ENCODE assay signal across 8 cellular contexts in the genomic region with DNA sequence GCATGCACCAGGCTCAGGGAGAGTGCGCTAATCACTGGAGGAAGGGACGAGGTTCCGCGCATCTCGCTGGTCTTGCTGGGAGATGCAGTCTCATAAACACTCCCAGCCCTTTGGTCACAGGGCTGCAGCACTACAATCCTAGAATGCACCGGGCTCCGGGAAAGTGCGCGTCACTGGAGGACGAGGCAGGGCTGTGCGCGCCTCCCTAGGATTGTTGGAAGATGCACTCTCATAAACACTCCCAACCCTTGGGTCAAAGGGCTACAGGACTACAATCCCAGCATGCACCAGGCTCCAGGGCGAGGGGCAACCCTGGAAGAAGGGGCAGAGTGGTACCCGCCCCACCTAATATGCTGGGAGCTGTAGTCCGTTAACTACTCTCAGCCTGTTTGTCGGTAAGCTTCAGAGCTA. TPM values are rescaled to one million over a fixed set of nuclear protein-coding genes. Genes with fewer than 3 reads are reported as not detected.
DNase-seq lines count a peak whose midpoint lies in the region; ATAC-seq, FAIRE-seq and TF ChIP-seq lines count a peak whose summit lies in the region.
"Not testable (repeated sequence)": the region's sequence is repeated elsewhere in the genome, so short reads cannot be mapped to it uniquely, and the experiment has no call there.

No MANE protein-coding gene starts in this region.

- H3K27ac ChIP-seq in Peyer's patch: peak overlapping the region; percentile 38 to 64 (median 46)
- H3K27ac ChIP-seq in aorta (ENCODE audit: low read depth in 1 of 2, low read length in 2 of 2): not testable (repeated sequence)

- not testable (repeated sequence) for ATAC-seq in natural killer cell; aorta (ENCODE audit: low FRiP score)

- H3K27me3 ChIP-seq in Peyer's patch; iPS-15b (ENCODE audit: control insufficient read depth, insufficient read depth, low read length); aorta (ENCODE audit: control insufficient read depth in 1 of 2, insufficient read depth in 2 of 2, low read length in 1 of 2): not testable (repeated sequence)

- H3K4me3 ChIP-seq in Peyer's patch: peak overlapping the region; percentile 39 to 53 (median 50)
- peak overlapping the region; percentile 72 for H3K4me3 ChIP-seq in iPS-15b (ENCODE audit: low read depth, low read length)
- H3K4me3 ChIP-seq in aorta (ENCODE audit: low read length in 2 of 2): peak overlapping the region in 1 of 2 donors; percentile 49

- not testable (repeated sequence) for H3K9me3 Mint-ChIP-seq in activated naive CD8-positive, alpha-beta T cell (ENCODE audit: low read depth); natural killer cell

- not testable (repeated sequence) for H3K9ac ChIP-seq in iPS-15b (ENCODE audit: low read depth, low read length)

- not testable (repeated sequence) for H3K27ac Mint-ChIP-seq in activated naive CD8-positive, alpha-beta T cell
- H3K27ac Mint-ChIP-seq in natural killer cell: peak overlapping the region; percentile 36 to 86

- peaks cover 24% of the 10 kb centered on the region for H3K4me1 Mint-ChIP-seq in activated naive CD8-positive, alpha-beta T cell (ENCODE audit: low read depth)
- H3K4me1 Mint-ChIP-seq in natural killer cell: peaks cover 23 to 30% of the 10 kb centered on the region in 2 donors

- FAIRE-seq in endometrium (lab: Jason Lieb, UNC): peak; percentile 4

- H3K36me3 Mint-ChIP-seq in activated naive CD8-positive, alpha-beta T cell; natural killer cell: not testable (repeated sequence)

- H3K36me3 ChIP-seq in Peyer's patch; iPS-15b (ENCODE audit: control insufficient read depth, insufficient read depth, low read length); aorta (ENCODE audit: control insufficient read depth in 1 of 2, insufficient read depth in 2 of 2, low read length in 1 of 2): not testable (repeated sequence)

- 2 to 4% methylated on average over 16 of the region's 16 CpGs for WGBS in aorta, 2 donors

- intact Hi-C loops in natural killer cell (cut with micrococcal nuclease): loop anchor here (5.0 kb wide), 1 partner anchor 449 kb away; no protein-coding TSS in a partner anchor
- intact Hi-C loops in aorta (cut with DNase I): loop anchor here in 1 of 2 donors (10.0 kb wide), 1 partner anchor 206 kb away; no protein-coding TSS in a partner anchor

- not testable (repeated sequence) for TF ChIP-seq POLR2A in Peyer's patch (IDR thresholded peaks at IDR 0.05)

- peak; percentile 53 for DNase-seq in GM04503 (ENCODE audit: low read depth)
- DNase-seq in Peyer's patch: peak; percentile 45 to 84 (median 75)
- DNase-seq in natural killer cell: not testable (repeated sequence)
- peak; percentile 18 for DNase-seq in stimulated activated CD4-positive, alpha-beta T cell treated with anti-CD3 and anti-CD28 coated beads, Interleukin-12 subunit alpha, Interleukin-12 subunit beta, amount 100 ng/mL, for 4 hours
- peak; percentile 90 to 93 for DNase-seq in aorta

- H3K4me3 Mint-ChIP-seq in activated naive CD8-positive, alpha-beta T cell: peak overlapping the region; percentile 86
- H3K4me3 Mint-ChIP-seq in natural killer cell: peak overlapping the region; percentile 90

- not testable (repeated sequence) for H3K9me3 ChIP-seq in Peyer's patch; iPS-15b (ENCODE audit: control insufficient read depth, insufficient read depth, low read length); aorta (ENCODE audit: control insufficient read depth, low read length)

- not testable (repeated sequence) for H3K4me1 ChIP-seq in Peyer's patch; iPS-15b (ENCODE audit: control insufficient read depth, insufficient read depth, low read length); aorta (ENCODE audit: control insufficient read depth in 1 of 2, insufficient read depth in 2 of 2, low read length in 2 of 2)

- peak in 1 of 6 experiments; percentile 4 for TF ChIP-seq CTCF in Peyer's patch (IDR thresholded peaks at IDR 0.05)
- TF ChIP-seq CTCF in natural killer cell (IDR thresholded peaks at IDR 0.05): not testable (repeated sequence)

- not testable (repeated sequence) for H3K27me3 Mint-ChIP-seq in activated naive CD8-positive, alpha-beta T cell; natural killer cell (ENCODE audit: low read depth in 2 of 2)

RNA-seq across cellular contexts. Expression of gene FRG2C, which starts 23.0 kb away (rescaled TPM):
- total RNA-seq in Peyer's patch (not detected), natural killer cell (not detected), aorta (not detected)
- not detected for polyA plus RNA-seq in aorta
